ENCODE assay signal across 8 cellular contexts in genomic region chr6:67350729-67351128, GRCh38.
"Had no signal": no experiment of that assay in that cellular context is flagged by ENCODE, and none has a peak within 500 bp of the region (broad histone marks: within the 10 kb centered on the region; RNA-seq: fewer than 3 reads in every experiment).

No MANE protein-coding gene starts in this region.

- H3K4me2 ChIP-seq: GM23338 had no signal

- H3K9ac ChIP-seq: GM23248 had no signal

- H3K4me3 ChIP-seq: GM23248, GM23338, HAP-1 had no signal

- H3K9me3 ChIP-seq: HAP-1 had no signal

- H3K36me3 ChIP-seq: HAP-1 had no signal

- H3K27ac ChIP-seq: GM23248 had no signal

- H2AFZ ChIP-seq: GM23248, GM23338 had no signal

- DNase-seq: GM23248, GOT3, H7, H9, HCEC 1CT, HFFc6 had no signal
